27 cellular contexts compared by ENCODE assay signal in genomic region chr3:136245691-136246090, GRCh38.
"Had no signal": no experiment of that assay in that cellular context is flagged by ENCODE, and none has a peak within 500 bp of the region (broad histone marks: within the 10 kb centered on the region; RNA-seq: fewer than 3 reads in every experiment).

No MANE protein-coding gene starts in this region.

- H3K27me3 Mint-ChIP-seq: stimulated activated naive CD8-positive, alpha-beta T cell treated with anti-CD3 and anti-CD28 coated beads, Interleukin-15, amount 100 ng/mL, for 72 hours had no signal

- H3K27ac ChIP-seq: dorsolateral prefrontal cortex, gastrocnemius medialis, left lung, ovary, suprapubic skin, transverse colon, upper lobe of right lung, uterus had no signal

- H3K9me3 ChIP-seq: gastrocnemius medialis, left lung, ovary, suprapubic skin, transverse colon, upper lobe of right lung, uterus had no signal

- H3K36me3 Mint-ChIP-seq: mesothelial cell of epicardium had no signal

- H3K4me2 ChIP-seq: smooth muscle cell had no signal

- H3K27me3 ChIP-seq: dorsolateral prefrontal cortex, gastrocnemius medialis, left lung, ovary, suprapubic skin, transverse colon, upper lobe of right lung, uterus had no signal

- H3K9me3 Mint-ChIP-seq: mesothelial cell of epicardium; stimulated activated naive CD8-positive, alpha-beta T cell treated with anti-CD3 and anti-CD28 coated beads, Interleukin-15, amount 100 ng/mL, for 72 hours had no signal

- DNase-seq: dorsolateral prefrontal cortex; effector CD4-positive, alpha-beta T cell; foreskin fibroblast; gastrocnemius medialis; head of caudate nucleus; hippocampal formation; left cardiac atrium; left lung; mesenchymal stem cell; naive thymus-derived CD4-positive, alpha-beta T cell; occipital lobe; ovary; retina; stimulated activated CD4-positive, alpha-beta T cell treated with anti-CD3 and anti-CD28 coated beads, Interleukin-12 subunit alpha, Interleukin-12 subunit beta, amount 100 ng/mL, for 4 hours; stimulated activated CD4-positive, alpha-beta T cell treated with anti-CD3 and anti-CD28 coated beads, Interleukin-1b, Interleukin-23, amount 100 ng/mL, for 48 hours; stimulated activated CD4-positive, alpha-beta T cell treated with anti-CD3 and anti-CD28 coated beads, Interleukin-4, amount 100 ng/mL, for 1 hour; stimulated activated CD8-positive, alpha-beta memory T cell treated with anti-CD3 and anti-CD28 coated beads, Interleukin-4, amount 100 ng/mL, for 48 hours; stimulated activated naive CD4-positive, alpha-beta T cell; stimulated activated naive CD8-positive, alpha-beta T cell treated with anti-CD3 and anti-CD28 coated beads, Interleukin-15, amount 100 ng/mL, for 72 hours; transverse colon; upper lobe of right lung; uterus had no signal

- H3K4me3 Mint-ChIP-seq: mesothelial cell of epicardium; naive thymus-derived CD4-positive, alpha-beta T cell; nephron; stimulated activated naive CD8-positive, alpha-beta T cell treated with anti-CD3 and anti-CD28 coated beads, Interleukin-15, amount 100 ng/mL, for 72 hours had no signal

- H3K36me3 ChIP-seq: gastrocnemius medialis, left lung, ovary, suprapubic skin, transverse colon, upper lobe of right lung, uterus had no signal

- H3K4me3 ChIP-seq: dorsolateral prefrontal cortex, gastrocnemius medialis, left lung, ovary, smooth muscle cell, suprapubic skin, transverse colon, upper lobe of right lung, uterus had no signal

- ATAC-seq: gastrocnemius medialis; left cardiac atrium; left lung; naive thymus-derived CD4-positive, alpha-beta T cell; sciatic nerve; stimulated activated naive CD8-positive, alpha-beta T cell treated with anti-CD3 and anti-CD28 coated beads, Interleukin-15, amount 100 ng/mL, for 72 hours; upper lobe of right lung had no signal

- H3K4me1 ChIP-seq: uterus had no signal

- H3K27ac Mint-ChIP-seq: mesothelial cell of epicardium, nephron had no signal
